In genomic region chr7:36075561-36075960, GRCh38 we compare ENCODE assay signal across 17 cellular contexts.
"Had no signal": no experiment of that assay in that cellular context is flagged by ENCODE, and none has a peak within 500 bp of the region (broad histone marks: within the 10 kb centered on the region; RNA-seq: fewer than 3 reads in every experiment).

No MANE protein-coding gene starts in this region.

- H3K27me3 ChIP-seq: cardiac muscle cell, esophagus squamous epithelium, thyroid gland, uterus had no signal

- H3K4me3 ChIP-seq: cardiac muscle cell, esophagus squamous epithelium, thyroid gland, uterus had no signal

- H3K4me1 Mint-ChIP-seq: activated CD4-positive, alpha-beta memory T cell treated with anti-CD3 and anti-CD28 coated beads, Interleukin-2, amount 10 ng/mL, durations not matched to agents 7 days and 5 days; activated naive CD4-positive, alpha-beta T cell treated with anti-CD3 and anti-CD28 coated beads, Interleukin-2, amount 10 ng/mL, durations not matched to agents 7 days and 5 days had no signal

- H3K9me3 Mint-ChIP-seq: activated CD4-positive, alpha-beta memory T cell treated with anti-CD3 and anti-CD28 coated beads, Interleukin-2, amount 10 ng/mL, durations not matched to agents 7 days and 5 days; activated naive CD4-positive, alpha-beta T cell treated with anti-CD3 and anti-CD28 coated beads, Interleukin-2, amount 10 ng/mL, durations not matched to agents 7 days and 5 days; activated T-cell treated with anti-CD3 and anti-CD28 coated beads, Interleukin-2, amount 50 U/mL, for 24 hours; nephron; T-helper 1 cell treated with Interleukin-12 subunit alpha and Interleukin-12 subunit beta and Interleukin-4 antibody, amounts not matched to agents 30 μg/mL and 1 μg/mL, for 36 hours had no signal

- H3K36me3 Mint-ChIP-seq: activated naive CD4-positive, alpha-beta T cell treated with anti-CD3 and anti-CD28 coated beads, Interleukin-2, amount 10 ng/mL, durations not matched to agents 7 days and 5 days had no signal

- H3K36me3 ChIP-seq: cardiac muscle cell, esophagus squamous epithelium, thyroid gland, uterus, WERI-Rb-1 had no signal

- H3K4me1 ChIP-seq: esophagus squamous epithelium, thyroid gland, uterus had no signal

- H3K4me3 Mint-ChIP-seq: activated CD4-positive, alpha-beta memory T cell treated with anti-CD3 and anti-CD28 coated beads, Interleukin-2, amount 10 ng/mL, durations not matched to agents 7 days and 5 days; activated naive CD4-positive, alpha-beta T cell treated with anti-CD3 and anti-CD28 coated beads, Interleukin-2, amount 10 ng/mL, durations not matched to agents 7 days and 5 days; activated T-cell treated with anti-CD3 and anti-CD28 coated beads, Interleukin-2, amount 50 U/mL, for 24 hours; nephron; T-helper 1 cell treated with Interleukin-12 subunit alpha and Interleukin-12 subunit beta and Interleukin-4 antibody, amounts not matched to agents 30 μg/mL and 1 μg/mL, for 36 hours had no signal

- H3K9me3 ChIP-seq: esophagus squamous epithelium, thyroid gland, uterus had no signal

- H3K27ac ChIP-seq: cardiac muscle cell, esophagus squamous epithelium, thyroid gland, uterus, WERI-Rb-1 had no signal

- ATAC-seq: left ventricle myocardium superior had no signal

- H3K27ac Mint-ChIP-seq: activated CD4-positive, alpha-beta memory T cell treated with anti-CD3 and anti-CD28 coated beads, Interleukin-2, amount 10 ng/mL, durations not matched to agents 7 days and 5 days; activated naive CD4-positive, alpha-beta T cell treated with anti-CD3 and anti-CD28 coated beads, Interleukin-2, amount 10 ng/mL, durations not matched to agents 7 days and 5 days; activated T-cell treated with anti-CD3 and anti-CD28 coated beads, Interleukin-2, amount 50 U/mL, for 24 hours; T-helper 1 cell treated with Interleukin-12 subunit alpha and Interleukin-12 subunit beta and Interleukin-4 antibody, amounts not matched to agents 30 μg/mL and 1 μg/mL, for 36 hours had no signal

- DNase-seq: activated CD4-positive, alpha-beta memory T cell treated with anti-CD3 and anti-CD28 coated beads, Interleukin-2, amount 10 ng/mL, durations not matched to agents 7 days and 5 days; activated CD4-positive, alpha-beta T cell treated with anti-CD3 and anti-CD28 coated beads for 4 hours; activated naive CD4-positive, alpha-beta T cell treated with anti-CD3 and anti-CD28 coated beads, Interleukin-2, amount 10 ng/mL, durations not matched to agents 7 days and 5 days; activated T-cell treated with anti-CD3 and anti-CD28 coated beads, Interleukin-2, amount 50 U/mL, for 24 hours; esophagus squamous epithelium; foreskin fibroblast; left ventricle myocardium superior; mesenchymal stem cell; occipital lobe; stimulated activated CD4-positive, alpha-beta T cell treated with anti-CD3 and anti-CD28 coated beads, Interleukin-12 subunit alpha, Interleukin-12 subunit beta, amount 100 ng/mL, for 4 hours; stimulated activated CD4-positive, alpha-beta T cell treated with anti-CD3 and anti-CD28 coated beads, Interleukin-2, amount 100 ng/mL, for 24 hours; thyroid gland; uterus; WERI-Rb-1 had no signal
